In genomic region chr9:38083858-38084555, GRCh38 we compare ENCODE assay signal across 23 cellular contexts. TPM values are rescaled to one million over a fixed set of nuclear protein-coding genes. Genes with fewer than 3 reads are reported as not detected.
DNase-seq lines count a peak whose midpoint lies in the region; ATAC-seq and TF ChIP-seq lines count a peak whose summit lies in the region.
"Had no signal": no experiment of that assay in that cellular context is flagged by ENCODE, and none has a peak within 500 bp of the region (broad histone marks: within the 10 kb centered on the region; RNA-seq: fewer than 3 reads in every experiment).

No MANE protein-coding gene starts in this region.

- no peak for TF ChIP-seq POLR2A in stomach (IDR thresholded peaks at IDR 0.05)

- no peaks in the 10 kb centered on the region for H3K9me3 Mint-ChIP-seq in osteocyte (ENCODE audit: unreplicated experiment)
- no peaks in the 10 kb centered on the region for H3K9me3 Mint-ChIP-seq in activated CD8-positive, alpha-beta T cell treated with anti-CD3 and anti-CD28 coated beads, Interleukin-2, amount 10 ng/mL, durations not matched to agents 7 days and 5 days (ENCODE audit: insufficient read depth)
- H3K9me3 Mint-ChIP-seq: activated naive CD8-positive, alpha-beta T cell treated with anti-CD3 and anti-CD28 coated beads, Interleukin-2, amount 10 ng/mL, durations not matched to agents 7 days and 5 days; activated T-helper 1 cell treated with anti-CD3 and anti-CD28 coated beads, Interleukin-12 subunit alpha, Interleukin-12 subunit beta, Interleukin-2, Interleukin-4 antibody, amounts not matched to agents 30 ng/mL and 10 ng/mL and 1 ng/mL, durations not matched to agents 14 hours and 24 hours and 36 hours; natural killer cell treated with Interleukin-12 subunit alpha and Interleukin-12 subunit beta and Interleukin-15 and Interleukin-18, amount 100 ng/mL, for 72 hours; stimulated activated effector memory CD8-positive, alpha-beta T cell treated with anti-CD3 and anti-CD28 coated beads, Interleukin-12 subunit alpha, Interleukin-12 subunit beta, amount 100 ng/mL, for 72 hours; T-cell had no signal

- peaks cover 22% of the 10 kb centered on the region for H3K4me1 ChIP-seq in PC-9 (replicated peaks; ENCODE audit: insufficient read depth)
- H3K4me1 ChIP-seq in ectodermal cell (ENCODE audit: control insufficient read depth, insufficient read depth, low read length): peaks cover 21% of the 10 kb centered on the region
- H3K4me1 ChIP-seq in stomach: peaks cover 0 to 20% (median 2%) of the 10 kb centered on the region in 4 donors
- H3K4me1 ChIP-seq: parathyroid adenoma had no signal

- POLR2A ChIA-PET in PC-9 (lab: Charles Lee; ENCODE audit: unreplicated experiment): interaction anchor here (0.7 kb wide), 1 partner anchor 87 kb away, joined by 4 read pairs; no protein-coding TSS in a partner anchor
- POLR2A ChIA-PET in activated CD8-positive, alpha-beta T cell treated with anti-CD3 and anti-CD28 coated beads, Interleukin-2, amount 10 ng/mL, durations not matched to agents 7 days and 5 days (lab: Charles Lee): no interaction called here

- no peaks in the 10 kb centered on the region for H3K79me2 ChIP-seq in PC-9 (ENCODE audit: low read depth)
- H3K79me2 ChIP-seq: parathyroid adenoma had no signal

- CTCF ChIA-PET in PC-9 (lab: Charles Lee): no interaction called here
- CTCF ChIA-PET in activated CD8-positive, alpha-beta T cell treated with anti-CD3 and anti-CD28 coated beads, Interleukin-2, amount 10 ng/mL, durations not matched to agents 7 days and 5 days (lab: Charles Lee): interaction anchor here (1.4 kb wide), 1 partner anchor 171 kb away, joined by 5 read pairs; no protein-coding TSS in a partner anchor

- H3K4me3 Mint-ChIP-seq in osteocyte (ENCODE audit: unreplicated experiment): no peak overlapping the region
- H3K4me3 Mint-ChIP-seq in activated CD8-positive, alpha-beta T cell treated with anti-CD3 and anti-CD28 coated beads, Interleukin-2, amount 10 ng/mL, durations not matched to agents 7 days and 5 days: no peak overlapping the region
- H3K4me3 Mint-ChIP-seq: activated naive CD8-positive, alpha-beta T cell treated with anti-CD3 and anti-CD28 coated beads, Interleukin-2, amount 10 ng/mL, durations not matched to agents 7 days and 5 days; activated T-helper 1 cell treated with anti-CD3 and anti-CD28 coated beads, Interleukin-12 subunit alpha, Interleukin-12 subunit beta, Interleukin-2, Interleukin-4 antibody, amounts not matched to agents 30 ng/mL and 10 ng/mL and 1 ng/mL, durations not matched to agents 14 hours and 24 hours and 36 hours; brain; CD4-positive, CD25-positive, alpha-beta regulatory T cell; natural killer cell treated with Interleukin-12 subunit alpha and Interleukin-12 subunit beta and Interleukin-15 and Interleukin-18, amount 100 ng/mL, for 72 hours; stimulated activated effector memory CD8-positive, alpha-beta T cell treated with anti-CD3 and anti-CD28 coated beads, Interleukin-12 subunit alpha, Interleukin-12 subunit beta, amount 100 ng/mL, for 72 hours; T-cell had no signal

- intact Hi-C loops in PC-9 (cut with micrococcal nuclease; ENCODE audit: unreplicated experiment): loop anchor here (1.0 to 5.0 kb wide), 2 partner anchors 88 to 171 kb away; no protein-coding TSS in a partner anchor
- intact Hi-C loops in stomach (cut with DNase I; ENCODE audit: low total_unique reads): no loop called here

- no TSS peak for BruUV-seq in PC-9 (replicated peaks; lab: Mats Ljungman, UMichigan)

- no peaks in the 10 kb centered on the region for H3K9me3 ChIP-seq in PC-9 (ENCODE audit: insufficient read depth, low read depth)
- H3K9me3 ChIP-seq in ectodermal cell (ENCODE audit: control insufficient read depth, low read length): no peaks in the 10 kb centered on the region
- no peaks in the 10 kb centered on the region for H3K9me3 ChIP-seq in stomach
- H3K9me3 ChIP-seq: thoracic aorta had no signal

- peaks cover 7% of the 10 kb centered on the region; the same call in 1 of the 2 replicates for H3F3A ChIP-seq in PC-9 (ENCODE audit: insufficient read depth, low read depth)

- no peaks in the 10 kb centered on the region for H4K20me1 ChIP-seq in PC-9 (ENCODE audit: insufficient read depth)

- H3K4me2 ChIP-seq in PC-9: peak overlapping the region; percentile 29
- H3K4me2 ChIP-seq: KMS-11 had no signal

- H3K27ac Mint-ChIP-seq in osteocyte (ENCODE audit: unreplicated experiment): no peak overlapping the region
- H3K27ac Mint-ChIP-seq in activated CD8-positive, alpha-beta T cell treated with anti-CD3 and anti-CD28 coated beads, Interleukin-2, amount 10 ng/mL, durations not matched to agents 7 days and 5 days: no peak overlapping the region
- H3K27ac Mint-ChIP-seq: activated naive CD8-positive, alpha-beta T cell treated with anti-CD3 and anti-CD28 coated beads, Interleukin-2, amount 10 ng/mL, durations not matched to agents 7 days and 5 days; activated T-helper 1 cell treated with anti-CD3 and anti-CD28 coated beads, Interleukin-12 subunit alpha, Interleukin-12 subunit beta, Interleukin-2, Interleukin-4 antibody, amounts not matched to agents 30 ng/mL and 10 ng/mL and 1 ng/mL, durations not matched to agents 14 hours and 24 hours and 36 hours; CD4-positive, CD25-positive, alpha-beta regulatory T cell; natural killer cell treated with Interleukin-12 subunit alpha and Interleukin-12 subunit beta and Interleukin-15 and Interleukin-18, amount 100 ng/mL, for 72 hours; stimulated activated effector memory CD8-positive, alpha-beta T cell treated with anti-CD3 and anti-CD28 coated beads, Interleukin-12 subunit alpha, Interleukin-12 subunit beta, amount 100 ng/mL, for 72 hours; T-cell had no signal

- TF ChIP-seq CTCF in PC-9 (conservative IDR thresholded peaks at IDR 0.05): no peak
- no peak for TF ChIP-seq CTCF in osteocyte (IDR thresholded peaks at IDR 0.05)
- no peak for TF ChIP-seq CTCF in stomach (IDR thresholded peaks at IDR 0.05)

- H3K27me3 Mint-ChIP-seq in osteocyte (ENCODE audit: unreplicated experiment): no peaks in the 10 kb centered on the region
- H3K27me3 Mint-ChIP-seq in activated CD8-positive, alpha-beta T cell treated with anti-CD3 and anti-CD28 coated beads, Interleukin-2, amount 10 ng/mL, durations not matched to agents 7 days and 5 days (ENCODE audit: low read depth): peaks cover 18% of the 10 kb centered on the region

- no peaks in the 10 kb centered on the region for H3K9me2 ChIP-seq in PC-9 (ENCODE audit: insufficient read depth)

- no peak overlapping the region for H2AFZ ChIP-seq in PC-9
- H2AFZ ChIP-seq: parathyroid adenoma had no signal

- H3K27ac ChIP-seq in PC-9 (peak overlapping the region; percentile 20; the same call in 1 of the 2 replicates), ectodermal cell (ENCODE audit: insufficient read depth, low read depth, low read length, poor library complexity, severe bottlenecking) (peak overlapping the region; percentile 4), stomach (no peak overlapping the region)
- H3K27ac ChIP-seq: KMS-11, parathyroid adenoma, thoracic aorta had no signal

- WGBS in ectodermal cell, 2 experiments: 67 to 68% methylated on average over 10 of the region's 10 CpGs
- 59 to 77% (median 72%) methylated on average over 9 to 10 of the region's 10 CpGs for WGBS in stomach, 5 donors

- H3K27me3 ChIP-seq in PC-9 (ENCODE audit: insufficient read depth, low read depth) (no peaks in the 10 kb centered on the region), ectodermal cell (ENCODE audit: control insufficient read depth, insufficient read depth, low read length, poor library complexity, severe bottlenecking) (peaks cover 12% of the 10 kb centered on the region), stomach (no peaks in the 10 kb centered on the region)

- no peak overlapping the region for H3K4me3 ChIP-seq in PC-9
- H3K4me3 ChIP-seq in ectodermal cell (ENCODE audit: insufficient read depth, low read depth, low read length): no peak overlapping the region
- H3K4me3 ChIP-seq in stomach: no peak overlapping the region
- H3K4me3 ChIP-seq: thoracic aorta had no signal

- H3K36me3 Mint-ChIP-seq in osteocyte (ENCODE audit: unreplicated experiment): no peaks in the 10 kb centered on the region
- no peaks in the 10 kb centered on the region for H3K36me3 Mint-ChIP-seq in activated CD8-positive, alpha-beta T cell treated with anti-CD3 and anti-CD28 coated beads, Interleukin-2, amount 10 ng/mL, durations not matched to agents 7 days and 5 days (ENCODE audit: low read depth)
- H3K36me3 Mint-ChIP-seq: activated naive CD8-positive, alpha-beta T cell treated with anti-CD3 and anti-CD28 coated beads, Interleukin-2, amount 10 ng/mL, durations not matched to agents 7 days and 5 days; brain; CD4-positive, CD25-positive, alpha-beta regulatory T cell; natural killer cell treated with Interleukin-12 subunit alpha and Interleukin-12 subunit beta and Interleukin-15 and Interleukin-18, amount 100 ng/mL, for 72 hours; T-cell had no signal

- peaks cover 11% of the 10 kb centered on the region for H3K4me1 Mint-ChIP-seq in osteocyte (ENCODE audit: unreplicated experiment)
- no peaks in the 10 kb centered on the region for H3K4me1 Mint-ChIP-seq in activated CD8-positive, alpha-beta T cell treated with anti-CD3 and anti-CD28 coated beads, Interleukin-2, amount 10 ng/mL, durations not matched to agents 7 days and 5 days (ENCODE audit: low read depth)

- DNase-seq in GM03348 (ENCODE audit: low spot score): peak; percentile 47
- peak; percentile 58 to 88 for DNase-seq in PC-9
- peak; percentile 48 for DNase-seq in osteocyte (ENCODE audit: extremely low spot score, unreplicated experiment)
- DNase-seq in activated CD8-positive, alpha-beta T cell treated with anti-CD3 and anti-CD28 coated beads, Interleukin-2, amount 10 ng/mL, durations not matched to agents 7 days and 5 days: no peak
- no peak for DNase-seq in stomach
- DNase-seq: activated CD4-positive, CD25-positive, alpha-beta regulatory T cell treated with anti-CD3 and anti-CD28 coated beads, Interleukin-2, amount 50 U/mL, for 72 hours; activated naive CD8-positive, alpha-beta T cell treated with anti-CD3 and anti-CD28 coated beads, Interleukin-2, amount 10 ng/mL, durations not matched to agents 7 days and 5 days; CD4-positive, CD25-positive, alpha-beta regulatory T cell; GF-D8; left colon; NCI-H69; SIG-M5; T-cell had no signal

- no peak for ATAC-seq in activated CD8-positive, alpha-beta T cell treated with anti-CD3 and anti-CD28 coated beads, Interleukin-2, amount 10 ng/mL, durations not matched to agents 7 days and 5 days
- ATAC-seq in GM18870 (IDR thresholded peaks at IDR 0.05; ENCODE audit: unreplicated experiment) (no peak), HG03457 (IDR thresholded peaks at IDR 0.05; ENCODE audit: unreplicated experiment) (no peak)
- ATAC-seq: left colon; natural killer cell treated with Interleukin-12 subunit alpha and Interleukin-12 subunit beta and Interleukin-15 and Interleukin-18, amount 100 ng/mL, for 72 hours; stimulated activated effector memory CD8-positive, alpha-beta T cell treated with anti-CD3 and anti-CD28 coated beads, Interleukin-12 subunit alpha, Interleukin-12 subunit beta, amount 100 ng/mL, for 72 hours; T-cell had no signal

- H3K36me3 ChIP-seq in PC-9 (ENCODE audit: low read depth) (no peaks in the 10 kb centered on the region), ectodermal cell (ENCODE audit: control insufficient read depth, insufficient read depth, low read length) (no peaks in the 10 kb centered on the region), stomach (no peaks in the 10 kb centered on the region)
- H3K36me3 ChIP-seq: thoracic aorta had no signal

- no peak for TF ChIP-seq EP300 in stomach (IDR thresholded peaks at IDR 0.05)

RNA-seq across cellular contexts. Expression of gene SHB, which starts 15.0 kb away (rescaled TPM):
- total RNA-seq in PC-9 (2021): 22.7 and 23.8 TPM in 2 replicates
- 6.5 TPM for polyA plus RNA-seq in ectodermal cell (2013, experiment 1 of 4)
- 7.3 TPM for polyA plus RNA-seq in ectodermal cell (2013, experiment 2 of 4)
- 6.0 TPM for polyA plus RNA-seq in ectodermal cell (2013, experiment 3 of 4)
- polyA plus RNA-seq in ectodermal cell (2013, experiment 4 of 4): 6.8 TPM
- total RNA-seq in osteocyte: 16.7 and 18.3 TPM in 2 replicates
- total RNA-seq in activated CD8-positive, alpha-beta T cell treated with anti-CD3 and anti-CD28 coated beads, Interleukin-2, amount 10 ng/mL, durations not matched to agents 7 days and 5 days: under 1 TPM; 0.57 to 0.58 TPM
- 10 to 100 TPM in 3 of 5 donors, 1 to 10 TPM in 2; 3.5 to 37.7 (median 14.8) TPM for total RNA-seq in stomach
- polyA plus RNA-seq in stomach: 1 to 10 TPM; 6.7 to 9.0 (median 7.3) TPM

Comparison
In these comparisons a context has a peak if more than half of its experiments do, and no peak if none do; other contexts are left out.
1. DNase-seq: peak in GM03348 (single experiment), PC-9 (2 of 2) and osteocyte (single experiment); none in activated CD8-positive, alpha-beta T cell treated with anti-CD3 and anti-CD28 coated beads, Interleukin-2, amount 10 ng/mL, durations not matched to agents 7 days and 5 days (single experiment) and stomach (single experiment).
2. H3K27ac ChIP-seq: peak in PC-9 (single experiment) and ectodermal cell (single experiment); none in stomach (0 of 5).